In genomic region chr12:7117670-7118069, GRCh38 we compare ENCODE assay signal across 15 cellular contexts. TPM values are rescaled to one million over a fixed set of nuclear protein-coding genes. Genes with fewer than 3 reads are reported as not detected.
DNase-seq lines count a peak whose midpoint lies in the region; ATAC-seq and TF ChIP-seq lines count a peak whose summit lies in the region.
"Had no signal": no experiment of that assay in that cellular context is flagged by ENCODE, and none has a peak within 500 bp of the region (broad histone marks: within the 10 kb centered on the region; RNA-seq: fewer than 3 reads in every experiment).

No MANE protein-coding gene starts in this region.

- DNase-seq in Karpas-422 (no peak), left lobe of liver (ENCODE audit: low spot score) (no peak), mesenteric fat pad (ENCODE audit: low spot score) (peak; percentile 9), suprapubic skin (ENCODE audit: low spot score in 2 of 2) (peak; percentile 2 to 13), activated T-cell treated with anti-CD3 and anti-CD28 coated beads for 4 hours (no peak), cortex of kidney (lab: John Stamatoyannopoulos, UW) (no peak)
- DNase-seq: 8988T; CD4-positive, alpha-beta memory T cell; DMS153; DMS79; GDM1; H9 had no signal

- no peaks in the 10 kb centered on the region for H3K9me2 ChIP-seq in Karpas-422 (replicated peaks; ENCODE audit: insufficient read depth, low read length)

- ATAC-seq in left lobe of liver (peak; percentile 9), GM21447 (IDR thresholded peaks at IDR 0.05; ENCODE audit: unreplicated experiment) (no peak)

- TF ChIP-seq CTCF in suprapubic skin (IDR thresholded peaks at IDR 0.05), result no peak

- 88% methylated on average over 3 of the region's 3 CpGs for WGBS in suprapubic skin

- no peak overlapping the region for H3K27ac ChIP-seq in Karpas-422 (ENCODE audit: low read length)
- H3K27ac ChIP-seq in suprapubic skin, result no peak overlapping the region
- H3K27ac ChIP-seq: BLaER1 had no signal

- no peak for TF ChIP-seq POLR2A in suprapubic skin (IDR thresholded peaks at IDR 0.05)

- peak overlapping the region; percentile 55 for H3K4me2 ChIP-seq in Karpas-422 (ENCODE audit: low read depth, low read length, poor library complexity, severe bottlenecking)
- H3K4me2 ChIP-seq: BLaER1 had no signal

- H3K4me1 ChIP-seq in Karpas-422 (ENCODE audit: low read length) (peaks cover 28% of the 10 kb centered on the region), suprapubic skin (peaks cover 7% of the 10 kb centered on the region)
- H3K4me1 ChIP-seq: BLaER1 had no signal

- H3K9ac ChIP-seq in Karpas-422 (ENCODE audit: low read length), result no peak overlapping the region

- TF ChIP-seq EP300 in suprapubic skin (IDR thresholded peaks at IDR 0.05), result no peak

- H3K27me3 ChIP-seq in Karpas-422 (ENCODE audit: low read length) (no peaks in the 10 kb centered on the region), suprapubic skin (no peaks in the 10 kb centered on the region)
- H3K27me3 ChIP-seq: BLaER1 had no signal

- H2AFZ ChIP-seq in Karpas-422 (ENCODE audit: low read length), result no peak overlapping the region

- H3K36me3 ChIP-seq in Karpas-422 (ENCODE audit: insufficient read depth, low read length), result peaks cover 7% of the 10 kb centered on the region; the same call in 1 of the 2 replicates
- peaks cover 24% of the 10 kb centered on the region for H3K36me3 ChIP-seq in suprapubic skin
- H3K36me3 ChIP-seq: BLaER1 had no signal

- H3K9me3 ChIP-seq in Karpas-422 (ENCODE audit: low read length), result no peaks in the 10 kb centered on the region
- no peaks in the 10 kb centered on the region for H3K9me3 ChIP-seq in suprapubic skin
- H3K9me3 ChIP-seq: BLaER1 had no signal

- H3K79me2 ChIP-seq in Karpas-422 (ENCODE audit: low read length), result no peaks in the 10 kb centered on the region

- H3K4me3 ChIP-seq in Karpas-422 (ENCODE audit: low read length) (no peak overlapping the region), suprapubic skin (no peak overlapping the region)
- H3K4me3 ChIP-seq: BLaER1 had no signal

- H4K20me1 ChIP-seq in Karpas-422 (ENCODE audit: insufficient read depth, low read depth, low read length), result no peaks in the 10 kb centered on the region
- H4K20me1 ChIP-seq: BLaER1 had no signal

RNA-seq across cellular contexts. Expression of gene C1RL, which starts 8.7 kb away (rescaled TPM):
- 47.7 and 81.5 TPM in 2 replicates for total RNA-seq in Karpas-422 (2014; rRNA removed; shearing (Covaris generic); ENCODE audit: low replicate concordance)
- 243 TPM for total RNA-seq in left lobe of liver
- 68.8 TPM for total RNA-seq in mesenteric fat pad
- total RNA-seq in suprapubic skin, result 10 to 100 TPM; 28.5 to 50.8 (median 34.7) TPM

RNA-seq across cellular contexts. Expression of gene RBP5, which starts 11.0 kb away (rescaled TPM):
- total RNA-seq in Karpas-422 (2014; rRNA removed; shearing (Covaris generic); ENCODE audit: low replicate concordance), result not detected in 2 replicates
- total RNA-seq in left lobe of liver (154 TPM), mesenteric fat pad (1.1 TPM), suprapubic skin (1 to 10 TPM in 1 of 4 donors, under 1 TPM in 1, not detected in 2; 0.98 to 2.1 TPM)
- total RNA-seq: A673 had no signal

RNA-seq across cellular contexts. Expression of gene CLSTN3, which starts 12.5 kb away (rescaled TPM):
- 30.0 and 40.3 TPM in 2 replicates for total RNA-seq in Karpas-422 (2014; rRNA removed; shearing (Covaris generic); ENCODE audit: low replicate concordance)
- total RNA-seq in left lobe of liver (48.4 TPM), mesenteric fat pad (15.4 TPM), suprapubic skin (10 to 100 TPM; 29.9 to 69.8 (median 39.1) TPM)

RNA-seq across cellular contexts. Expression of gene C1R, which starts 25.4 kb away (rescaled TPM):
- 1.5 and 2.8 TPM in 2 replicates for total RNA-seq in Karpas-422 (2014; rRNA removed; shearing (Covaris generic); ENCODE audit: low replicate concordance)
- 1,748 TPM for total RNA-seq in left lobe of liver
- 789 TPM for total RNA-seq in mesenteric fat pad
- 100 to 1,000 TPM in 2 of 4 donors, 10 to 100 TPM in 2; 70.2 to 166 (median 95.4) TPM for total RNA-seq in suprapubic skin

RNA-seq across cellular contexts. Expression of gene C1S, which starts 57.2 kb away (rescaled TPM):
- 4.7 TPM in 1 of 2 replicates, not detected in the other for total RNA-seq in Karpas-422 (2014; rRNA removed; shearing (Covaris generic); ENCODE audit: low replicate concordance)
- total RNA-seq in left lobe of liver (1,760 TPM), mesenteric fat pad (593 TPM), suprapubic skin (10 to 100 TPM; 62.6 to 99.6 (median 65.6) TPM)

Comparison
In these comparisons a context has a peak if more than half of its experiments do, and no peak if none do; other contexts are left out.
1. DNase-seq: peak in mesenteric fat pad (single experiment) and suprapubic skin (2 of 2); none in Karpas-422 (single experiment), left lobe of liver (single experiment), activated T-cell treated with anti-CD3 and anti-CD28 coated beads for 4 hours (single experiment) and cortex of kidney (single experiment).
2. RNA of gene RBP5, which starts 11.0 kb away (total RNA-seq): 154 TPM in left lobe of liver (single experiment); 1.1 TPM in mesenteric fat pad (single experiment), 0.98 to 2.1 TPM in suprapubic skin and not detected in Karpas-422; every median in the first group is over 10 times any median in the second.